7 cellular contexts compared by ENCODE assay signal in the genomic region with DNA sequence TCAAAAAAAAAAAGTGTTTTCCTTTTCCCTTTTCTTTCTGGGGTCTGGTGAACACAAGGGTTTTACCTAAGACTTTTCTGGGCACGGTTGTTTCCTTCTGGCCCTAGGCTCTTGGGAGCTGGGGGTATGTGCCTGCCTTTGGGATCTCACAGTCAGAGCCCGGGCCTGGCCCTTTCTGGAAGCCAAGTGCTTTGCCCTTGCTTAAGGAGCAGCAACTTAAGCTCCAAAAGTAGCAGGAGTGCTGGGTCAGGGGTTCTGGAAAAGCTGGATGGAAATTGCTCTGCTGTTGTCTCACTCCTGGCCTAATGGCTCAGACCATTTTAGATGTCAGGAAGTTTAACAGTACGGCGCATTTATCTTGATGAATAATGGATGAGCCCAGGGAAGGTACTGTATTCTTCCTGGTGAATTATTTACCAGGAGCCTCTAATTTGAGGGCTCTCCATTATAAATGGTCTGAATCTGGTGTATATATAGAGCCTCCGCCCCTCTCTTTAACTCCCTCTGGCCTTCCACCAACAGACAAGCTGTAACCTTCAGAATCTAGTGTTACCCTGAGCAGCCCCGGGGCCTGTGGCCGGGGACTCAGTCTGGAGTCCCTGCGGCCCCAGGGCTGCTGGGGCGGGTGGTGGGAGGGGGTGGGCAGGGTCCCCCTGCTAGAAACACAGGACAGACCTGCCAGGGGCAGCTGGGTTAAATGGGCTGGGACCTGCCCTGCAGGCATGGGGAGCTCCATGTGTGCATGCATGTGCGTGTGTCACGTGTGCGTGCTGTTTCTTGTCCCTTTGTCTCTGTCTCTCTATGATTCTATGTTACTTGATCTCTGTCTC. TPM values are rescaled to one million over a fixed set of nuclear protein-coding genes. Genes with fewer than 3 reads are reported as not detected.
A peak's percentile ranks its signal among the peaks of the same experiment; 100 is the strongest.
DNase-seq lines count a peak whose midpoint lies in the region; ATAC-seq lines count a peak whose summit lies in the region.
"Had no signal": no experiment of that assay in that cellular context is flagged by ENCODE, and none has a peak within 500 bp of the region (broad histone marks: within the 10 kb centered on the region; RNA-seq: fewer than 3 reads in every experiment).

No MANE protein-coding gene starts in this region.

- DNase-seq in stimulated activated naive CD8-positive, alpha-beta T cell treated with anti-CD3 and anti-CD28 coated beads, Interleukin-15, amount 100 ng/mL, for 72 hours, result no peak
- DNase-seq in stimulated activated naive CD8-positive, alpha-beta T cell treated with anti-CD3 and anti-CD28 coated beads, Interleukin-15, Interleukin-2, amounts not matched to agents 100 U/mL and 50 U/mL, for 24 hours, result no peak
- DNase-seq in aorta (peak in 1 of 2 donors; percentile 61), NK-92 (lab: John Stamatoyannopoulos, UW; ENCODE audit: unreplicated experiment) (no peak), NCI-H2196 (lab: John Stamatoyannopoulos, UW; ENCODE audit: unreplicated experiment) (no peak)
- DNase-seq: activated CD8-positive, alpha-beta memory T cell treated with anti-CD3 and anti-CD28 coated beads for 24 hours had no signal

- H3K4me1 ChIP-seq in iPS-18a (ENCODE audit: control insufficient read depth, low read depth, low read length), result peaks cover 13% of the 10 kb centered on the region
- no peaks in the 10 kb centered on the region for H3K4me1 ChIP-seq in aorta (ENCODE audit: control insufficient read depth in 1 of 2, insufficient read depth in 2 of 2, low read length in 2 of 2)

- no peaks in the 10 kb centered on the region for H3K27me3 Mint-ChIP-seq in stimulated activated naive CD8-positive, alpha-beta T cell treated with anti-CD3 and anti-CD28 coated beads, Interleukin-15, amount 100 ng/mL, for 72 hours

- H3K9ac ChIP-seq in iPS-18a (ENCODE audit: low read length), result no peak overlapping the region

- no peaks in the 10 kb centered on the region for H3K27me3 ChIP-seq in iPS-18a (ENCODE audit: control insufficient read depth, insufficient read depth, low read length)
- H3K27me3 ChIP-seq in aorta (ENCODE audit: control insufficient read depth in 1 of 2, insufficient read depth in 2 of 2, low read length in 1 of 2), result no peaks in the 10 kb centered on the region

- H3K4me3 Mint-ChIP-seq in stimulated activated naive CD8-positive, alpha-beta T cell treated with anti-CD3 and anti-CD28 coated beads, Interleukin-15, amount 100 ng/mL, for 72 hours, result no peak overlapping the region

- H3K36me3 ChIP-seq in iPS-18a (ENCODE audit: control insufficient read depth, low read depth, low read length) (no peaks in the 10 kb centered on the region), aorta (ENCODE audit: control insufficient read depth in 1 of 2, insufficient read depth in 2 of 2, low read length in 1 of 2) (no peaks in the 10 kb centered on the region)

- no peak for ATAC-seq in stimulated activated naive CD8-positive, alpha-beta T cell treated with anti-CD3 and anti-CD28 coated beads, Interleukin-15, amount 100 ng/mL, for 72 hours
- no peak for ATAC-seq in stimulated activated naive CD8-positive, alpha-beta T cell treated with anti-CD3 and anti-CD28 coated beads, Interleukin-15, Interleukin-2, amounts not matched to agents 100 U/mL and 50 U/mL, for 24 hours
- peak; percentile 33 for ATAC-seq in aorta (ENCODE audit: low FRiP score)

- H3K4me3 ChIP-seq in iPS-18a (ENCODE audit: low read length), result no peak overlapping the region
- no peak overlapping the region for H3K4me3 ChIP-seq in aorta (ENCODE audit: low read length in 2 of 2)

- intact Hi-C loops in aorta (cut with DNase I), result no loop called here

- WGBS in aorta, 2 donors, result 79 to 82% methylated on average over 12 of the region's 12 CpGs

- peak overlapping the region; percentile 35 to 75 for H3K27ac Mint-ChIP-seq in stimulated activated naive CD8-positive, alpha-beta T cell treated with anti-CD3 and anti-CD28 coated beads, Interleukin-15, amount 100 ng/mL, for 72 hours

- no peaks in the 10 kb centered on the region for H3K9me3 ChIP-seq in iPS-18a (ENCODE audit: control insufficient read depth, low read depth, low read length)
- no peaks in the 10 kb centered on the region for H3K9me3 ChIP-seq in aorta (ENCODE audit: control insufficient read depth, low read length)

- no peaks in the 10 kb centered on the region for H3K4me1 Mint-ChIP-seq in stimulated activated naive CD8-positive, alpha-beta T cell treated with anti-CD3 and anti-CD28 coated beads, Interleukin-15, amount 100 ng/mL, for 72 hours

- H3K27ac ChIP-seq in iPS-18a (ENCODE audit: low read length) (peak overlapping the region; percentile 17), aorta (ENCODE audit: low read depth in 1 of 2, low read length in 2 of 2) (no peak overlapping the region)

- no peaks in the 10 kb centered on the region for H3K9me3 Mint-ChIP-seq in stimulated activated naive CD8-positive, alpha-beta T cell treated with anti-CD3 and anti-CD28 coated beads, Interleukin-15, amount 100 ng/mL, for 72 hours

RNA-seq across cellular contexts. Expression of a gene that starts 37.5 kb away (rescaled TPM):
- 1 to 10 TPM; 3.6 to 9.6 TPM for total RNA-seq in aorta
- polyA plus RNA-seq in aorta, result 1 to 10 TPM in 1 of 2 donors, under 1 TPM in 1; 0.13 to 6.4 TPM

RNA-seq across cellular contexts. Expression of a gene that starts 54.2 kb away (rescaled TPM):
- total RNA-seq in aorta, result 10 to 100 TPM; 20.1 to 35.0 TPM
- 10 to 100 TPM; 34.6 to 54.9 TPM for polyA plus RNA-seq in aorta

RNA-seq across cellular contexts. Expression of a gene that starts 54.4 kb away (rescaled TPM):
- total RNA-seq in aorta, result 10 to 100 TPM; 30.4 to 33.6 TPM
- polyA plus RNA-seq in aorta, result 10 to 100 TPM; 29.3 to 55.2 TPM

RNA-seq across cellular contexts. Expression of a gene that starts 57.4 kb away (rescaled TPM):
- total RNA-seq in aorta, result 100 to 1,000 TPM in 1 of 2 donors, 10 to 100 TPM in 1; 47.5 to 106 TPM
- 10 to 100 TPM; 23.8 to 41.4 TPM for polyA plus RNA-seq in aorta

RNA-seq across cellular contexts. Expression of a gene that starts 60.0 kb away (rescaled TPM):
- 10 to 100 TPM; 11.0 to 17.5 TPM for total RNA-seq in aorta
- 10 to 100 TPM in 1 of 2 donors, 1 to 10 TPM in 1; 3.3 to 14.9 TPM for polyA plus RNA-seq in aorta
